In the genomic region with DNA sequence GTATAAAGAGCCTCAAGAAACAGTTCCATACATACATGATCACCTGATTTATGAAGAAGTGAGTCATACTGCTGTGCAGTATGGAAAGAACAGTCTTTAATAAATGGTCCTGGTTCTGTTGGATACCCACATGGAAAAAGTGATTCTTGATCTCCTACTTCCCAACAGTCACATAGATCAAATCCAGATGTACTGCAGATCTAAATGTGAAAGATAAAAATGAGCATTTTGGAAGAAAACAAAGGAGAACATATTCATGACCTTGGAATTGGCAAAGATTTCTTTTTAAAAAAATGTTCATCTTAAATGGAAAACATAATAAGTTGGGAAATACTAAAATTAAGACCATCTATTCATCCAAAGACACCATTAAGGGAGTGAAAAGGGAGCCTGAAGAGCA, we compare ENCODE assay signal across 26 cellular contexts.
"Had no signal": no experiment of that assay in that cellular context is flagged by ENCODE, and none has a peak within 500 bp of the region (broad histone marks: within the 10 kb centered on the region; RNA-seq: fewer than 3 reads in every experiment).

No MANE protein-coding gene starts in this region.

- H3K36me3 Mint-ChIP-seq: activated CD4-positive, alpha-beta memory T cell treated with anti-CD3 and anti-CD28 coated beads for 36 hours; activated CD8-positive, alpha-beta memory T cell treated with anti-CD3 and anti-CD28 coated beads, Interleukin-2, amount 10 ng/mL, durations not matched to agents 7 days and 5 days; activated naive CD4-positive, alpha-beta T cell treated with anti-CD3 and anti-CD28 coated beads, Interleukin-2, amount 10 ng/mL, durations not matched to agents 7 days and 5 days; activated naive CD4-positive, alpha-beta T cell treated with anti-CD3 and anti-CD28 coated beads, Interleukin-2, amount 50 U/mL, for 72 hours; activated naive CD8-positive, alpha-beta T cell treated with anti-CD3 and anti-CD28 coated beads, Interleukin-2, amount 10 ng/mL, durations not matched to agents 7 days and 5 days had no signal

- ATAC-seq: activated CD4-positive, alpha-beta T cell treated with anti-CD3 and anti-CD28 coated beads for 36 hours; activated CD8-positive, alpha-beta memory T cell treated with anti-CD3 and anti-CD28 coated beads, Interleukin-2, amount 10 ng/mL, durations not matched to agents 7 days and 5 days; activated CD8-positive, alpha-beta T cell treated with anti-CD3 and anti-CD28 coated beads, Interleukin-2, amount 10 ng/mL, durations not matched to agents 7 days and 5 days; activated naive CD4-positive, alpha-beta T cell treated with anti-CD3 and anti-CD28 coated beads, Interleukin-2, amount 50 U/mL, for 72 hours; activated T-cell treated with anti-CD3 and anti-CD28 coated beads, Interleukin-2, amount 50 U/mL, for 72 hours; effector memory CD8-positive, alpha-beta T cell had no signal

- H3K27ac Mint-ChIP-seq: activated CD4-positive, alpha-beta memory T cell treated with anti-CD3 and anti-CD28 coated beads for 36 hours; activated CD4-positive, alpha-beta T cell treated with anti-CD3 and anti-CD28 coated beads for 36 hours; activated CD4-positive, alpha-beta T cell treated with anti-CD3 and anti-CD28 coated beads, Interleukin-2, amount 10 ng/mL, durations not matched to agents 24 days and 14 days; activated CD8-positive, alpha-beta memory T cell treated with anti-CD3 and anti-CD28 coated beads, Interleukin-2, amount 10 ng/mL, durations not matched to agents 7 days and 5 days; activated CD8-positive, alpha-beta T cell treated with anti-CD3 and anti-CD28 coated beads, Interleukin-2, amount 10 ng/mL, durations not matched to agents 7 days and 5 days; activated naive CD4-positive, alpha-beta T cell treated with anti-CD3 and anti-CD28 coated beads, Interleukin-2, amount 10 ng/mL, durations not matched to agents 7 days and 5 days; activated naive CD4-positive, alpha-beta T cell treated with anti-CD3 and anti-CD28 coated beads, Interleukin-2, amount 50 U/mL, for 72 hours; activated naive CD8-positive, alpha-beta T cell treated with anti-CD3 and anti-CD28 coated beads, Interleukin-2, amount 10 ng/mL, durations not matched to agents 7 days and 5 days; activated T-cell treated with anti-CD3 and anti-CD28 coated beads, Interleukin-2, amount 50 U/mL, for 24 hours; activated T-cell treated with anti-CD3 and anti-CD28 coated beads, Interleukin-2, amount 50 U/mL, for 72 hours; effector memory CD8-positive, alpha-beta T cell had no signal

- H3K9me3 Mint-ChIP-seq: activated CD4-positive, alpha-beta memory T cell treated with anti-CD3 and anti-CD28 coated beads for 36 hours; activated CD4-positive, alpha-beta T cell treated with anti-CD3 and anti-CD28 coated beads, Interleukin-2, amount 10 ng/mL, durations not matched to agents 24 days and 14 days; activated naive CD4-positive, alpha-beta T cell treated with anti-CD3 and anti-CD28 coated beads, Interleukin-2, amount 10 ng/mL, durations not matched to agents 7 days and 5 days; activated naive CD4-positive, alpha-beta T cell treated with anti-CD3 and anti-CD28 coated beads, Interleukin-2, amount 50 U/mL, for 72 hours; activated naive CD8-positive, alpha-beta T cell treated with anti-CD3 and anti-CD28 coated beads, Interleukin-2, amount 10 ng/mL, durations not matched to agents 7 days and 5 days; activated T-cell treated with anti-CD3 and anti-CD28 coated beads, Interleukin-2, amount 50 U/mL, for 24 hours; activated T-cell treated with anti-CD3 and anti-CD28 coated beads, Interleukin-2, amount 50 U/mL, for 72 hours; effector memory CD8-positive, alpha-beta T cell had no signal

- H3K4me1 ChIP-seq: esophagus muscularis mucosa had no signal

- H3K36me3 ChIP-seq: esophagus muscularis mucosa had no signal

- H3K4me3 ChIP-seq: esophagus muscularis mucosa had no signal

- DNase-seq: activated CD4-positive, alpha-beta memory T cell treated with anti-CD3 and anti-CD28 coated beads for 36 hours; activated CD4-positive, alpha-beta T cell treated with anti-CD3 and anti-CD28 coated beads for 36 hours; activated CD4-positive, alpha-beta T cell treated with anti-CD3 and anti-CD28 coated beads, Interleukin-2, amount 10 ng/mL, durations not matched to agents 24 days and 14 days; activated CD4-positive, CD25-positive, alpha-beta regulatory T cell; activated CD4-positive, CD25-positive, alpha-beta regulatory T cell treated with anti-CD3 and anti-CD28 coated beads, Interleukin-2, amount 50 U/mL, for 72 hours; activated CD8-positive, alpha-beta memory T cell treated with anti-CD3 and anti-CD28 coated beads, Interleukin-2, amount 10 ng/mL, durations not matched to agents 7 days and 5 days; activated CD8-positive, alpha-beta memory T cell treated with anti-CD3 and anti-CD28 coated beads, Interleukin-2, amount 50 U/mL, for 4 hours; activated CD8-positive, alpha-beta T cell treated with anti-CD3 and anti-CD28 coated beads, Interleukin-2, amount 10 ng/mL, durations not matched to agents 7 days and 5 days; activated gamma-delta T cell; activated naive CD4-positive, alpha-beta T cell; activated naive CD4-positive, alpha-beta T cell treated with anti-CD3 and anti-CD28 coated beads, Interleukin-2, amount 10 ng/mL, durations not matched to agents 7 days and 5 days; activated naive CD8-positive, alpha-beta T cell treated with anti-CD3 and anti-CD28 coated beads, Interleukin-2, amount 10 ng/mL, durations not matched to agents 7 days and 5 days; activated T-cell treated with anti-CD3 and anti-CD28 coated beads, Interleukin-2, amount 50 U/mL, for 24 hours; activated T-cell treated with anti-CD3 and anti-CD28 coated beads, Interleukin-2, amount 50 U/mL, for 72 hours; amniotic stem cell; anterior cingulate cortex; caudate nucleus; cortex of kidney; dermis blood vessel endothelial cell; effector CD4-positive, alpha-beta T cell; effector memory CD8-positive, alpha-beta T cell; erythroblast; head of caudate nucleus; T-helper 2 cell had no signal

- H3K4me1 Mint-ChIP-seq: activated CD4-positive, alpha-beta T cell treated with anti-CD3 and anti-CD28 coated beads for 36 hours; activated CD4-positive, alpha-beta T cell treated with anti-CD3 and anti-CD28 coated beads, Interleukin-2, amount 10 ng/mL, durations not matched to agents 24 days and 14 days; activated CD8-positive, alpha-beta memory T cell treated with anti-CD3 and anti-CD28 coated beads, Interleukin-2, amount 10 ng/mL, durations not matched to agents 7 days and 5 days; activated naive CD4-positive, alpha-beta T cell treated with anti-CD3 and anti-CD28 coated beads, Interleukin-2, amount 10 ng/mL, durations not matched to agents 7 days and 5 days; activated naive CD8-positive, alpha-beta T cell treated with anti-CD3 and anti-CD28 coated beads, Interleukin-2, amount 10 ng/mL, durations not matched to agents 7 days and 5 days had no signal

- H3K4me3 Mint-ChIP-seq: activated CD4-positive, alpha-beta memory T cell treated with anti-CD3 and anti-CD28 coated beads for 36 hours; activated CD4-positive, alpha-beta T cell treated with anti-CD3 and anti-CD28 coated beads for 36 hours; activated CD4-positive, alpha-beta T cell treated with anti-CD3 and anti-CD28 coated beads, Interleukin-2, amount 10 ng/mL, durations not matched to agents 24 days and 14 days; activated CD8-positive, alpha-beta memory T cell treated with anti-CD3 and anti-CD28 coated beads, Interleukin-2, amount 10 ng/mL, durations not matched to agents 7 days and 5 days; activated CD8-positive, alpha-beta T cell treated with anti-CD3 and anti-CD28 coated beads, Interleukin-2, amount 10 ng/mL, durations not matched to agents 7 days and 5 days; activated naive CD4-positive, alpha-beta T cell treated with anti-CD3 and anti-CD28 coated beads, Interleukin-2, amount 10 ng/mL, durations not matched to agents 7 days and 5 days; activated naive CD8-positive, alpha-beta T cell treated with anti-CD3 and anti-CD28 coated beads, Interleukin-2, amount 10 ng/mL, durations not matched to agents 7 days and 5 days; activated T-cell treated with anti-CD3 and anti-CD28 coated beads, Interleukin-2, amount 50 U/mL, for 24 hours; activated T-cell treated with anti-CD3 and anti-CD28 coated beads, Interleukin-2, amount 50 U/mL, for 72 hours; effector memory CD8-positive, alpha-beta T cell had no signal

- H3K27me3 ChIP-seq: esophagus muscularis mucosa had no signal
